ENCODE assay signal across 1 cellular context in genomic region chr15:100349696-100350433, GRCh38.
TF ChIP-seq lines count a peak whose summit lies in the region.

No MANE protein-coding gene starts in this region.

TF ChIP-seq in HepG2, 621 proteins besides CTCF, POLR2A, EP300 and RAD21 (continued from another document and continues in another):
- TF ChIP-seq, protein P1, sequence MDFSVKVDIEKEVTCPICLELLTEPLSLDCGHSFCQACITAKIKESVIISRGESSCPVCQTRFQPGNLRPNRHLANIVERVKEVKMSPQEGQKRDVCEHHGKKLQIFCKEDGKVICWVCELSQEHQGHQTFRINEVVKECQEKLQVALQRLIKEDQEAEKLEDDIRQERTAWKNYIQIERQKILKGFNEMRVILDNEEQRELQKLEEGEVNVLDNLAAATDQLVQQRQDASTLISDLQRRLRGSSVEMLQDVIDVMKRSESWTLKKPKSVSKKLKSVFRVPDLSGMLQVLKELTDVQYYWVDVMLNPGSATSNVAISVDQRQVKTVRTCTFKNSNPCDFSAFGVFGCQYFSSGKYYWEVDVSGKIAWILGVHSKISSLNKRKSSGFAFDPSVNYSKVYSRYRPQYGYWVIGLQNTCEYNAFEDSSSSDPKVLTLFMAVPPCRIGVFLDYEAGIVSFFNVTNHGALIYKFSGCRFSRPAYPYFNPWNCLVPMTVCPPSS (IDR thresholded peaks at IDR 0.05): no peak
- TF ChIP-seq ZNF639 (CRISPR knock-in tag; conservative IDR thresholded peaks at IDR 0.05) (no peak), GZF1 (CRISPR knock-in tag; IDR thresholded peaks at IDR 0.05) (0 out of 2 replicates have a peak, but pooled peaks have one; percentile 20), ZNF614 (CRISPR knock-in tag; IDR thresholded peaks at IDR 0.05; ENCODE audit: borderline replicate concordance) (no peak), TIGD3 (CRISPR knock-in tag; IDR thresholded peaks at IDR 0.05; ENCODE audit: borderline replicate concordance) (no peak), SMC3 (IDR thresholded peaks at IDR 0.05; ENCODE audit: low read length) (peak; percentile 33; the same call in 1 of the 2 replicates), ZNF251 (CRISPR knock-in tag; IDR thresholded peaks at IDR 0.05) (no peak), ZNF10 (CRISPR knock-in tag; IDR thresholded peaks at IDR 0.05; ENCODE audit: borderline replicate concordance, low read depth) (no peak), MED13 (CRISPR knock-in tag; IDR thresholded peaks at IDR 0.05) (no peak), ZNF160 (CRISPR knock-in tag; IDR thresholded peaks at IDR 0.05) (no peak), SALL1 (CRISPR knock-in tag; IDR thresholded peaks at IDR 0.05) (peak; percentile 38; the same call in 1 of the 2 replicates), ZFX (CRISPR knock-in tag; IDR thresholded peaks at IDR 0.05; ENCODE audit: low read depth) (peak; percentile 76), ZFP41 (CRISPR knock-in tag; IDR thresholded peaks at IDR 0.05; ENCODE audit: borderline replicate concordance) (no peak), BRF2 (CRISPR knock-in tag; IDR thresholded peaks at IDR 0.05) (no peak), ZNF761 (CRISPR knock-in tag; conservative IDR thresholded peaks at IDR 0.05) (no peak), ZNF766 (CRISPR knock-in tag; IDR thresholded peaks at IDR 0.05; ENCODE audit: borderline replicate concordance) (no peak), BORCS8-MEF2B (CRISPR knock-in tag; IDR thresholded peaks at IDR 0.05) (no peak), NFIB (CRISPR knock-in tag; IDR thresholded peaks at IDR 0.05; ENCODE audit: borderline replicate concordance) (no peak), ZBED4 (CRISPR knock-in tag; IDR thresholded peaks at IDR 0.05; ENCODE audit: borderline replicate concordance) (no peak), MED1 (CRISPR knock-in tag; IDR thresholded peaks at IDR 0.05) (no peak), ZNF180 (CRISPR knock-in tag; IDR thresholded peaks at IDR 0.05; ENCODE audit: borderline replicate concordance, low read depth) (no peak), ZBTB33 (CRISPR knock-in tag; IDR thresholded peaks at IDR 0.05) (peak; percentile 76; the same call in 1 of the 2 replicates), ZC3H4 (CRISPR knock-in tag; IDR thresholded peaks at IDR 0.05; ENCODE audit: borderline replicate concordance) (no peak), ZNF441 (CRISPR knock-in tag; IDR thresholded peaks at IDR 0.05; ENCODE audit: borderline replicate concordance) (no peak), ZNF337 (CRISPR knock-in tag; IDR thresholded peaks at IDR 0.05; ENCODE audit: borderline replicate concordance, low read depth) (no peak), NR0B2 (CRISPR knock-in tag; IDR thresholded peaks at IDR 0.05) (no peak), BRD4 (CRISPR knock-in tag; IDR thresholded peaks at IDR 0.05) (no peak), TCF7L2 (IDR thresholded peaks at IDR 0.05; ENCODE audit: low read depth, low read length) (no peak), EED (CRISPR knock-in tag; IDR thresholded peaks at IDR 0.05) (0 out of 2 replicates have a peak, but pooled peaks have one; percentile 52), CHD4 (IDR thresholded peaks at IDR 0.05; ENCODE audit: borderline replicate concordance, low read length) (no peak), RAD51 (IDR thresholded peaks at IDR 0.05; ENCODE audit: borderline replicate concordance) (no peak), ZNF883 (CRISPR knock-in tag; IDR thresholded peaks at IDR 0.05; ENCODE audit: not compliant biosample characterization) (no peak), RORA (CRISPR knock-in tag; IDR thresholded peaks at IDR 0.05) (no peak), ZNF468 (CRISPR knock-in tag; IDR thresholded peaks at IDR 0.05) (no peak), PRPF4 (IDR thresholded peaks at IDR 0.05; ENCODE audit: low read depth, low read length, poor library complexity, severe bottlenecking) (no peak), ZNF138 (CRISPR knock-in tag; IDR thresholded peaks at IDR 0.05; ENCODE audit: low read depth) (no peak), JUND (CRISPR knock-in tag; IDR thresholded peaks at IDR 0.05) (no peak), CENPX (CRISPR knock-in tag; IDR thresholded peaks at IDR 0.05) (no peak), ZNF770 (CRISPR knock-in tag; IDR thresholded peaks at IDR 0.05) (no peak), ZNF672 (CRISPR knock-in tag; IDR thresholded peaks at IDR 0.05) (no peak), ZNF570 (CRISPR knock-in tag; IDR thresholded peaks at IDR 0.05; ENCODE audit: borderline replicate concordance) (no peak)
- TF ChIP-seq, protein P2, sequence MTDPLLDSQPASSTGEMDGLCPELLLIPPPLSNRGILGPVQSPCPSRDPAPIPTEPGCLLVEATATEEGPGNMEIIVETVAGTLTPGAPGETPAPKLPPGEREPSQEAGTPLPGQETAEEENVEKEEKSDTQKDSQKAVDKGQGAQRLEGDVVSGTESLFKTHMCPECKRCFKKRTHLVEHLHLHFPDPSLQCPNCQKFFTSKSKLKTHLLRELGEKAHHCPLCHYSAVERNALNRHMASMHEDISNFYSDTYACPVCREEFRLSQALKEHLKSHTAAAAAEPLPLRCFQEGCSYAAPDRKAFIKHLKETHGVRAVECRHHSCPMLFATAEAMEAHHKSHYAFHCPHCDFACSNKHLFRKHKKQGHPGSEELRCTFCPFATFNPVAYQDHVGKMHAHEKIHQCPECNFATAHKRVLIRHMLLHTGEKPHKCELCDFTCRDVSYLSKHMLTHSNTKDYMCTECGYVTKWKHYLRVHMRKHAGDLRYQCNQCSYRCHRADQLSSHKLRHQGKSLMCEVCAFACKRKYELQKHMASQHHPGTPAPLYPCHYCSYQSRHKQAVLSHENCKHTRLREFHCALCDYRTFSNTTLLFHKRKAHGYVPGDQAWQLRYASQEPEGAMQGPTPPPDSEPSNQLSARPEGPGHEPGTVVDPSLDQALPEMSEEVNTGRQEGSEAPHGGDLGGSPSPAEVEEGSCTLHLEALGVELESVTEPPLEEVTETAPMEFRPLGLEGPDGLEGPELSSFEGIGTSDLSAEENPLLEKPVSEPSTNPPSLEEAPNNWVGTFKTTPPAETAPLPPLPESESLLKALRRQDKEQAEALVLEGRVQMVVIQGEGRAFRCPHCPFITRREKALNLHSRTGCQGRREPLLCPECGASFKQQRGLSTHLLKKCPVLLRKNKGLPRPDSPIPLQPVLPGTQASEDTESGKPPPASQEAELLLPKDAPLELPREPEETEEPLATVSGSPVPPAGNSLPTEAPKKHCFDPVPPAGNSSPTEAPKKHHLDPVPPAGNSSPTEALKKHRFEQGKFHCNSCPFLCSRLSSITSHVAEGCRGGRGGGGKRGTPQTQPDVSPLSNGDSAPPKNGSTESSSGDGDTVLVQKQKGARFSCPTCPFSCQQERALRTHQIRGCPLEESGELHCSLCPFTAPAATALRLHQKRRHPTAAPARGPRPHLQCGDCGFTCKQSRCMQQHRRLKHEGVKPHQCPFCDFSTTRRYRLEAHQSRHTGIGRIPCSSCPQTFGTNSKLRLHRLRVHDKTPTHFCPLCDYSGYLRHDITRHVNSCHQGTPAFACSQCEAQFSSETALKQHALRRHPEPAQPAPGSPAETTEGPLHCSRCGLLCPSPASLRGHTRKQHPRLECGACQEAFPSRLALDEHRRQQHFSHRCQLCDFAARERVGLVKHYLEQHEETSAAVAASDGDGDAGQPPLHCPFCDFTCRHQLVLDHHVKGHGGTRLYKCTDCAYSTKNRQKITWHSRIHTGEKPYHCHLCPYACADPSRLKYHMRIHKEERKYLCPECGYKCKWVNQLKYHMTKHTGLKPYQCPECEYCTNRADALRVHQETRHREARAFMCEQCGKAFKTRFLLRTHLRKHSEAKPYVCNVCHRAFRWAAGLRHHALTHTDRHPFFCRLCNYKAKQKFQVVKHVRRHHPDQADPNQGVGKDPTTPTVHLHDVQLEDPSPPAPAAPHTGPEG (CRISPR knock-in tag; IDR thresholded peaks at IDR 0.05): peak; percentile 19; the same call in 1 of the 2 replicates
- TF ChIP-seq, protein P3, sequence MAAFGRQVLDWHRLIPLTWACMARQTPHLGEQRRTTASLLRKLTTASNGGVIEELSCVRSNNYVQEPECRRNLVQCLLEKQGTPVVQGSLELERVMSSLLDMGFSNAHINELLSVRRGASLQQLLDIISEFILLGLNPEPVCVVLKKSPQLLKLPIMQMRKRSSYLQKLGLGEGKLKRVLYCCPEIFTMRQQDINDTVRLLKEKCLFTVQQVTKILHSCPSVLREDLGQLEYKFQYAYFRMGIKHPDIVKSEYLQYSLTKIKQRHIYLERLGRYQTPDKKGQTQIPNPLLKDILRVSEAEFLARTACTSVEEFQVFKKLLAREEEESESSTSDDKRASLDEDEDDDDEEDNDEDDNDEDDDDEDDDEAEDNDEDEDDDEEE (CRISPR knock-in tag; IDR thresholded peaks at IDR 0.05): no peak
